Comparison of ENCODE assay signal across 15 cellular contexts in genomic region chr20:61369731-61370520, GRCh38.
"Had no signal": no experiment of that assay in that cellular context is flagged by ENCODE, and none has a peak within 500 bp of the region (broad histone marks: within the 10 kb centered on the region; RNA-seq: fewer than 3 reads in every experiment).

No MANE protein-coding gene starts in this region.

- H3K4me3 ChIP-seq: cardiac muscle cell, esophagus muscularis mucosa, hepatocyte, ovary, tibial nerve, uterus had no signal

- H3K4me1 ChIP-seq: esophagus muscularis mucosa, tibial nerve, uterus had no signal

- FAIRE-seq: colon had no signal

- H3K9me3 ChIP-seq: esophagus muscularis mucosa, ovary, uterus had no signal

- H3K27ac ChIP-seq: cardiac muscle cell, esophagus muscularis mucosa, hepatocyte, ovary, tibial nerve, uterus had no signal

- H2AFZ ChIP-seq: hepatocyte had no signal

- H3K36me3 ChIP-seq: cardiac muscle cell, esophagus muscularis mucosa, ovary, tibial nerve, uterus had no signal

- H3K4me2 ChIP-seq: hepatocyte had no signal

- H3K79me2 ChIP-seq: hepatocyte had no signal

- H3K4me3 Mint-ChIP-seq: nephron had no signal

- H3K27me3 ChIP-seq: cardiac muscle cell, hepatocyte, ovary, tibial nerve, uterus had no signal

- DNase-seq: activated CD4-positive, alpha-beta T cell treated with anti-CD3 and anti-CD28 coated beads, Interleukin-2, amount 50 U/mL, for 48 hours; activated naive CD4-positive, alpha-beta T cell treated with anti-CD3 and anti-CD28 coated beads, Interleukin-2, amount 50 U/mL, for 16 hours; ovary; stimulated activated CD4-positive, alpha-beta T cell treated with anti-CD3 and anti-CD28 coated beads, Interleukin-15, amount 100 ng/mL, for 24 hours; stimulated activated CD4-positive, alpha-beta T cell treated with anti-CD3 and anti-CD28 coated beads, Interleukin-4, amount 100 ng/mL, for 1 hour; stimulated activated naive CD4-positive, alpha-beta T cell; T-helper 9 cell; uterus had no signal

- H3K27ac Mint-ChIP-seq: activated T-helper 2 cell treated with anti-CD3 and anti-CD28 coated beads, Interferon-gamma antibody, Interleukin-2, Interleukin-4, amounts not matched to agents 10 μg/mL and 5 μg/mL and 100 μg/mL, durations not matched to agents 14 hours and 24 hours and 36 hours; nephron had no signal
